20 cellular contexts compared by ENCODE assay signal in genomic region chr4:76339364-76339763, GRCh38. TPM values are rescaled to one million over a fixed set of nuclear protein-coding genes. Genes with fewer than 3 reads are reported as not detected.
A peak's percentile ranks its signal among the peaks of the same experiment; 100 is the strongest.
DNase-seq lines count a peak whose midpoint lies in the region; ATAC-seq, FAIRE-seq and TF ChIP-seq lines count a peak whose summit lies in the region.
"Had no signal": no experiment of that assay in that cellular context is flagged by ENCODE, and none has a peak within 500 bp of the region (broad histone marks: within the 10 kb centered on the region; RNA-seq: fewer than 3 reads in every experiment).

No MANE protein-coding gene starts in this region.

- H3K27ac Mint-ChIP-seq in HFFc6 (no peak overlapping the region), astrocyte (ENCODE audit: unreplicated experiment) (no peak overlapping the region)
- H3K27ac Mint-ChIP-seq: CD14-positive monocyte had no signal

- H3K9me3 Mint-ChIP-seq in HFFc6 (no peaks in the 10 kb centered on the region), astrocyte (ENCODE audit: unreplicated experiment) (no peaks in the 10 kb centered on the region)
- H3K9me3 Mint-ChIP-seq: CD14-positive monocyte had no signal

- H4K91ac ChIP-seq in mesenchymal stem cell (ENCODE audit: low read length) = no peak overlapping the region

- H2AFZ ChIP-seq in astrocyte (ENCODE audit: low read depth, low read length) (no peak overlapping the region), mesenchymal stem cell (ENCODE audit: low read depth, low read length) (no peak overlapping the region)

- H3K27ac ChIP-seq in AG04450 (ENCODE audit: low read depth, low read length) (no peak overlapping the region), astrocyte (ENCODE audit: low read depth, low read length) (no peak overlapping the region), mesenchymal stem cell (ENCODE audit: low read length, poor library complexity, severe bottlenecking) (no peak overlapping the region)
- H3K27ac ChIP-seq: A549 had no signal

- H3K4me3 Mint-ChIP-seq in HFFc6 = no peak overlapping the region
- H3K4me3 Mint-ChIP-seq in astrocyte (ENCODE audit: unreplicated experiment) = no peak overlapping the region
- H3K4me3 Mint-ChIP-seq: CD14-positive monocyte had no signal

- H3K18ac ChIP-seq in mesenchymal stem cell (ENCODE audit: low read depth in 1 of 2, low read length in 2 of 2) = no peak overlapping the region

- H3K4me1 Mint-ChIP-seq in HFFc6 (ENCODE audit: low read depth) = peaks cover 5% of the 10 kb centered on the region
- peaks cover 16% of the 10 kb centered on the region for H3K4me1 Mint-ChIP-seq in astrocyte (ENCODE audit: low read depth, unreplicated experiment)
- H3K4me1 Mint-ChIP-seq: CD14-positive monocyte had no signal

- peaks cover 23% of the 10 kb centered on the region for H3K27me3 Mint-ChIP-seq in HFFc6 (ENCODE audit: insufficient read depth)
- peaks cover 4% of the 10 kb centered on the region for H3K27me3 Mint-ChIP-seq in astrocyte (ENCODE audit: low read depth, unreplicated experiment)

- no peaks in the 10 kb centered on the region for H3K36me3 ChIP-seq in astrocyte (ENCODE audit: insufficient read depth, low read length)
- H3K36me3 ChIP-seq in mesenchymal stem cell (ENCODE audit: control insufficient read depth in 1 of 2, insufficient read depth in 2 of 2, low read depth in 1 of 2, low read length in 2 of 2) = no peaks in the 10 kb centered on the region
- H3K36me3 ChIP-seq: HAP-1 had no signal

- H2BK5ac ChIP-seq in mesenchymal stem cell (ENCODE audit: low read depth, low read length, poor library complexity, severe bottlenecking) = no peak overlapping the region

- H3K4me3 ChIP-seq in AG04450 (ENCODE audit: low read depth, low read length) (no peak overlapping the region), astrocyte (ENCODE audit: insufficient read depth, low read depth, low read length) (no peak overlapping the region), mesenchymal stem cell (ENCODE audit: insufficient read depth in 1 of 2, low read depth in 1 of 2, low read length in 2 of 2) (no peak overlapping the region)
- H3K4me3 ChIP-seq: A549, HAP-1 had no signal

- H3K4me2 ChIP-seq in astrocyte (ENCODE audit: low read length) = no peak overlapping the region
- no peak overlapping the region for H3K4me2 ChIP-seq in mesenchymal stem cell (ENCODE audit: low read length, poor library complexity, severe bottlenecking)
- H3K4me2 ChIP-seq: A549 had no signal

- H2BK12ac ChIP-seq in mesenchymal stem cell (ENCODE audit: low read length in 2 of 2) = no peak overlapping the region

- no peak for FAIRE-seq in astrocyte (lab: Jason Lieb, UNC)
- FAIRE-seq: A549 had no signal

- no peaks in the 10 kb centered on the region for H3K79me1 ChIP-seq in mesenchymal stem cell (replicated peaks; ENCODE audit: low read length, poor library complexity, severe bottlenecking)

- H3K4me1 ChIP-seq in astrocyte (ENCODE audit: insufficient read depth, low read length) = no peaks in the 10 kb centered on the region
- no peaks in the 10 kb centered on the region for H3K4me1 ChIP-seq in mesenchymal stem cell (ENCODE audit: control insufficient read depth, insufficient read depth, low read depth, low read length)
- H3K4me1 ChIP-seq: A549, HAP-1 had no signal

- no peak overlapping the region for H3K23ac ChIP-seq in mesenchymal stem cell (ENCODE audit: low read length in 2 of 2)

- TF ChIP-seq CTCF in AG04450 (IDR thresholded peaks at IDR 0.05; ENCODE audit: low read depth, low read length) = no peak
- no peak for TF ChIP-seq CTCF in HFFc6 (IDR thresholded peaks at IDR 0.05)
- no peak for TF ChIP-seq CTCF in astrocyte (IDR thresholded peaks at IDR 0.05; ENCODE audit: insufficient read depth, low read depth, low read length)

- no peaks in the 10 kb centered on the region for H3K79me2 ChIP-seq in astrocyte (ENCODE audit: insufficient read depth, low read length)

- H3K36me3 Mint-ChIP-seq in HFFc6 (ENCODE audit: low read depth) (no peaks in the 10 kb centered on the region), astrocyte (ENCODE audit: low read depth, unreplicated experiment) (peaks cover 1% of the 10 kb centered on the region)
- H3K36me3 Mint-ChIP-seq: CD14-positive monocyte had no signal

- DNase-seq in AG04450 (ENCODE audit: low read depth, low spot score) = peak; percentile 10
- DNase-seq in HFFc6 = peak; percentile 9
- peak; percentile 3 for DNase-seq in astrocyte (ENCODE audit: low read depth)
- DNase-seq in mesenchymal stem cell = peak; percentile 55
- DNase-seq: Caco-2, DMS153, Karpas-422, MM.1S, NCI-H1105 treated with DMSO at 0.1 percent for 48 hours, NCI-H187, NCI-H345, NCI-H526, OCI-M1, RPMI8226 had no signal

- H4K20me1 ChIP-seq in astrocyte (ENCODE audit: insufficient read depth, low read length) = no peaks in the 10 kb centered on the region

- POLR2A ChIA-PET in AG04450 (lab: Yijun Ruan, JAX) = no interaction called here

- peaks cover 5% of the 10 kb centered on the region for H3K27me3 ChIP-seq in AG04450 (ENCODE audit: control insufficient read depth, insufficient read depth, low read length)
- H3K27me3 ChIP-seq in astrocyte (ENCODE audit: insufficient read depth, low read length) = peaks cover 5% of the 10 kb centered on the region
- no peaks in the 10 kb centered on the region for H3K27me3 ChIP-seq in mesenchymal stem cell (ENCODE audit: control insufficient read depth in 1 of 2, insufficient read depth in 1 of 2, low read length in 2 of 2)

- no peak overlapping the region for H4K8ac ChIP-seq in mesenchymal stem cell (ENCODE audit: low read length)

- no peak overlapping the region for H2BK120ac ChIP-seq in mesenchymal stem cell (ENCODE audit: low read depth, low read length)

- WGBS in mesenchymal stem cell = 17% methylated on average over 1 of the region's 2 CpGs

- H3K9me3 ChIP-seq in AG04450 (ENCODE audit: control insufficient read depth, insufficient read depth, low read length) = no peaks in the 10 kb centered on the region
- no peaks in the 10 kb centered on the region for H3K9me3 ChIP-seq in astrocyte (ENCODE audit: insufficient read depth, low read depth, low read length)
- no peaks in the 10 kb centered on the region for H3K9me3 ChIP-seq in mesenchymal stem cell (ENCODE audit: control insufficient read depth, low read length)
- H3K9me3 ChIP-seq: A549, Caco-2, HAP-1 had no signal

- CTCF ChIA-PET in AG04450 (lab: Charles Lee) = no interaction called here

- H3K14ac ChIP-seq in mesenchymal stem cell (ENCODE audit: low read length in 2 of 2) = no peak overlapping the region

- no peak overlapping the region for H2AK5ac ChIP-seq in mesenchymal stem cell (ENCODE audit: low read length, severe bottlenecking)

- H3K9ac ChIP-seq in astrocyte (ENCODE audit: low read length) = no peak overlapping the region
- H3K9ac ChIP-seq in mesenchymal stem cell (ENCODE audit: low read length) = no peak overlapping the region

- H2BK15ac ChIP-seq in mesenchymal stem cell (ENCODE audit: low read depth, poor library complexity, severe bottlenecking) = no peak overlapping the region

- no peak overlapping the region for H3K4ac ChIP-seq in mesenchymal stem cell (ENCODE audit: low read depth in 1 of 2, low read length in 2 of 2)

- ATAC-seq in GM19395 (IDR thresholded peaks at IDR 0.05; ENCODE audit: unreplicated experiment) = no peak
- ATAC-seq in HG02981 (IDR thresholded peaks at IDR 0.05; ENCODE audit: unreplicated experiment) = no peak
- no peak for ATAC-seq in GM19467 (IDR thresholded peaks at IDR 0.05; ENCODE audit: unreplicated experiment)
- ATAC-seq: A549 had no signal

RNA-seq across cellular contexts. Expression of gene STBD1, which starts 32.8 kb away (rescaled TPM):
- 0.69 and 0.92 TPM in 2 replicates for polyA plus RNA-seq in AG04450 (2011; rRNA removed)
- polyA minus RNA-seq in AG04450 (2011; rRNA and poly(A)+ RNA removed) = 0.48 and 1.1 TPM in 2 replicates
- 1 to 10 TPM; 4.3 to 6.0 (median 5.4) TPM for total RNA-seq in HFFc6 (2021; fragmentation: NEBNext Ultra II Directional; extraction: Animal tissue kit (Norgen Biotek cat#: 25700))
- total RNA-seq in astrocyte = 7.2 and 9.7 TPM in 2 replicates
- polyA plus RNA-seq in mesenchymal stem cell (2013, experiment 1 of 2) = 3.6 TPM
- 3.3 TPM for polyA plus RNA-seq in mesenchymal stem cell (2013, experiment 2 of 2)

Comparison
In these comparisons a context has a peak if more than half of its experiments do, and no peak if none do; other contexts are left out.
1. DNase-seq: peak in every context shown above with its lines; median percentile 55 in mesenchymal stem cell; 10 in AG04450; 9 in HFFc6; 3 in astrocyte.